Comparison of ENCODE assay signal across 8 cellular contexts in the genomic region with DNA sequence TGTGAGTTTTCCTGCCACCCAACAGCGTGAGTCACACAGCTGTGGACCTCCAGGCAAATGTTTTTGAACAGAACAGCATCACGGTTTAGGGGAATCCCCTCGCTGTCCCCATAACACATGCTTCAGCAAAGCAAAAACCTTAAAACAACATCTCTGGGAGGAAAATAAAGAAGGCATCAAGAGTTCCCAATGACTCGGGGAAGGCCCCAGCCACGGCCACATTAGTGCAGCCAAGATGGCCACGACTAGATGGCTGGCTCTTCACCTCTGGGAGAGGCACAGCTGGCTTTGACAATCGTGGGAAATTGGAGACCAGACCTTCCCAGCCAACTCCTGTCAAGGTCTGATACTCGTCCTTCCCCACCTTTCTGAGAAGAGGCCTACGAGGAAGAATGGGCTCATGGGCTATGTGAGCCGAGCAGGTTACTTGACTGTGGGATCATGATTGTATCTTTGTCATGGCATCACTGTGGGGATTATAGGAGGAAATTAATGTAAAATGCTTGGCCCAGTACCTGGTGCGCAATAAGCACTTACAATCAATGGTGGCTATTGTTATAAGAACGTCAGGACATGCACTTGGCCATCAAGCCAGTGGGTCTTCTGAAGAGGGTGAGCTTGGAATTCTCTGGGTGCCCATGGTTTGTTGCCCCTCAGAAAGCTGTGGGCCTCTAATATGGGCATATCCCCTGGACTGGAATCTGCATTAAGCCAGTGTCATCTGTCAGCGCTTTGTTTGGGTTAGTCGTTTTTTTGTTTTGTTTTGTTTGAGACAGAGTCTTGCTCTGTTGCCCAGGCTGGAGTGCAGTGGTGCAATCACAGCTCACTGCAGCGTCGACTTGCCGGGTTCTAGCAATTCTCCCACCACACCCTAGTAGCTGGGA. TPM values are rescaled to one million over a fixed set of nuclear protein-coding genes. Genes with fewer than 3 reads are reported as not detected.
A peak's percentile ranks its signal among the peaks of the same experiment; 100 is the strongest.
DNase-seq lines count a peak whose midpoint lies in the region; ATAC-seq, FAIRE-seq and TF ChIP-seq lines count a peak whose summit lies in the region.

No MANE protein-coding gene starts in this region.

- no peak overlapping the region for H3K9ac ChIP-seq in endothelial cell of umbilical vein (replicated peaks; ENCODE audit: extremely low read depth, insufficient read depth, low read length)

- peak; percentile 65 for FAIRE-seq in endothelial cell of umbilical vein (lab: Jason Lieb, UNC)

- CTCF ChIA-PET in endothelial cell of umbilical vein (lab: Charles Lee), result interaction anchor here (5.1 to 15.2 kb wide), 3 partner anchors 20 to 162 kb away, joined by 62 to 399 read pairs (median 66); partner anchors contain the start of gene PIM1

- H3K4me3 ChIP-seq in endothelial cell of umbilical vein (replicated peaks in 1 of 3; ENCODE audit: insufficient read depth in 1 of 3, low read depth in 1 of 3, low read length in 3 of 3), result no peak overlapping the region

- H3K27ac ChIP-seq in endothelial cell of umbilical vein (ENCODE audit: insufficient read depth, low read depth, low read length), result no peak overlapping the region

- no peak overlapping the region for H3K4me2 ChIP-seq in endothelial cell of umbilical vein (ENCODE audit: insufficient read depth, low read length)

- ATAC-seq in GM19025 (IDR thresholded peaks at IDR 0.05; ENCODE audit: low read depth, unreplicated experiment) (peak; percentile 59), HG03520 (IDR thresholded peaks at IDR 0.05; ENCODE audit: unreplicated experiment) (peak; percentile 58), GM21528 (IDR thresholded peaks at IDR 0.05; ENCODE audit: low FRiP score, unreplicated experiment) (no peak), HG03039 (IDR thresholded peaks at IDR 0.05; ENCODE audit: unreplicated experiment) (no peak)

- H3K27me3 ChIP-seq in endothelial cell of umbilical vein (ENCODE audit: control insufficient read depth in 2 of 2, insufficient read depth in 2 of 2, low read length in 2 of 2), result peaks cover 0 to 8% of the 10 kb centered on the region in 2 experiments

- POLR2A ChIA-PET in endothelial cell of umbilical vein (lab: Charles Lee), result no interaction called here

- no peaks in the 10 kb centered on the region for H3K9me1 ChIP-seq in endothelial cell of umbilical vein (replicated peaks; ENCODE audit: control insufficient read depth, extremely low read depth, insufficient read depth, low read length)

- intact Hi-C loops in endothelial cell of umbilical vein (cut with micrococcal nuclease), result no loop called here

- no peak for TF ChIP-seq CTCF in endothelial cell of umbilical vein (IDR thresholded peaks at IDR 0.05; ENCODE audit: extremely low read depth in 1 of 2, insufficient read depth in 1 of 2, low read depth in 1 of 2, low read length in 2 of 2)

- no peaks in the 10 kb centered on the region for H3K79me2 ChIP-seq in endothelial cell of umbilical vein (ENCODE audit: control insufficient read depth, insufficient read depth, low read length)

- dilution Hi-C loops in endothelial cell of umbilical vein (cut with MboI; ENCODE audit: extremely low pct_ligation_motif_present, low sequenced_read_pairs), result no loop called here

- peak; percentile 75 to 79 for DNase-seq in activated CD4-positive, alpha-beta T cell treated with anti-CD3 and anti-CD28 coated beads, Interleukin-2, amount 50 U/mL, for 48 hours
- DNase-seq in endothelial cell of umbilical vein (ENCODE audit: low read depth, low spot score) (peak; percentile 39), renal cortical epithelial cell (ENCODE audit: low read depth) (peak; percentile 92), DMS 273 treated with DMSO at 0.1 percent for 48 hours (lab: John Stamatoyannopoulos, UW) (no peak)

- H4K20me1 ChIP-seq in endothelial cell of umbilical vein (replicated peaks; ENCODE audit: control insufficient read depth, extremely low read depth, insufficient read depth, low read length), result no peaks in the 10 kb centered on the region

- H3K36me3 ChIP-seq in endothelial cell of umbilical vein (ENCODE audit: control insufficient read depth in 2 of 2, extremely low read depth in 1 of 2, insufficient read depth in 2 of 2, low read length in 2 of 2), result no peaks in the 10 kb centered on the region

- H3K9me3 ChIP-seq in endothelial cell of umbilical vein (replicated peaks; ENCODE audit: control insufficient read depth, insufficient read depth, low read length), result no peaks in the 10 kb centered on the region

- TF ChIP-seq POLR2A in endothelial cell of umbilical vein (IDR thresholded peaks at IDR 0.05; ENCODE audit: low read depth, low read length), result no peak

- H2AFZ ChIP-seq in endothelial cell of umbilical vein (ENCODE audit: low read depth, low read length), result no peak overlapping the region

- no peaks in the 10 kb centered on the region for H3K4me1 ChIP-seq in endothelial cell of umbilical vein (ENCODE audit: control insufficient read depth, extremely low read depth, insufficient read depth, low read length)

- no TSS peak for BruUV-seq in endothelial cell of umbilical vein (replicated peaks; lab: Mats Ljungman, UMichigan)

TF ChIP-seq in endothelial cell of umbilical vein, 7 proteins besides CTCF, POLR2A, EP300 and RAD21:
- TF ChIP-seq EZH2 (IDR thresholded peaks at IDR 0.05; ENCODE audit: borderline replicate concordance, low read depth, low read length, severe bottlenecking), result no peak
- TF ChIP-seq POLR2AphosphoS5 (IDR thresholded peaks at IDR 0.05; ENCODE audit: insufficient read depth, low read depth, low read length), result no peak
- TF ChIP-seq JUN (IDR thresholded peaks at IDR 0.05; ENCODE audit: borderline replicate concordance, insufficient read depth, insufficient read length, low read depth), result no peak
- no peak for TF ChIP-seq MAX (IDR thresholded peaks at IDR 0.05; ENCODE audit: insufficient read depth, insufficient read length)
- TF ChIP-seq GATA2 (IDR thresholded peaks at IDR 0.05; ENCODE audit: insufficient read depth, insufficient read length, low read depth, low read length), result no peak
- no peak for TF ChIP-seq MYC (IDR thresholded peaks at IDR 0.05; ENCODE audit: low read depth, low read length)
- TF ChIP-seq FOS (IDR thresholded peaks at IDR 0.05; ENCODE audit: borderline replicate concordance, insufficient read depth, low read length), result no peak

RNA-seq across cellular contexts. Expression of gene FGD2, which starts 43.6 kb away (rescaled TPM):
- total RNA-seq in endothelial cell of umbilical vein (not detected in 2 replicates), renal cortical epithelial cell (0.05 TPM in 1 of 2 replicates, not detected in the other)
- polyA plus RNA-seq in endothelial cell of umbilical vein, result not detected in 2 replicates
- polyA plus RNA-seq in endothelial cell of umbilical vein (2011; cell fraction: cytosol; rRNA removed), result 0.03 TPM in 1 of 2 replicates, not detected in the other
- not detected in 2 replicates for polyA plus RNA-seq in endothelial cell of umbilical vein (2011; cell fraction: nucleus; rRNA removed)
- not detected in 2 replicates for polyA plus RNA-seq in endothelial cell of umbilical vein (2012)
- polyA minus RNA-seq in endothelial cell of umbilical vein, result not detected in 2 replicates
- polyA minus RNA-seq in endothelial cell of umbilical vein (2011; cell fraction: cytosol; rRNA and poly(A)+ RNA removed), result not detected
- not detected in 2 replicates for polyA minus RNA-seq in endothelial cell of umbilical vein (2011; cell fraction: nucleus; rRNA and poly(A)+ RNA removed)

Comparison
In these comparisons a context has a peak if more than half of its experiments do, and no peak if none do; other contexts are left out.
1. ATAC-seq: peak in GM19025 (single experiment) and HG03520 (single experiment); none in GM21528 (single experiment) and HG03039 (single experiment).